ENCODE assay signal across 22 cellular contexts in genomic region chr5:1838013-1838412, GRCh38. TPM values are rescaled to one million over a fixed set of nuclear protein-coding genes. Genes with fewer than 3 reads are reported as not detected.
DNase-seq lines count a peak whose midpoint lies in the region; ATAC-seq, FAIRE-seq and TF ChIP-seq lines count a peak whose summit lies in the region.
"Had no signal": no experiment of that assay in that cellular context is flagged by ENCODE, and none has a peak within 500 bp of the region (broad histone marks: within the 10 kb centered on the region; RNA-seq: fewer than 3 reads in every experiment).

No MANE protein-coding gene starts in this region.

- H3K9me1 ChIP-seq in IMR-90 (ENCODE audit: insufficient read depth, low read length) (no peaks in the 10 kb centered on the region), K562 (ENCODE audit: control insufficient read depth, insufficient read depth, low read length) (no peaks in the 10 kb centered on the region)

- ATAC-seq in IMR-90 (ENCODE audit: low read depth) (no peak), K562 (no peak), HepG2 (peak; percentile 5; the same call in 2 of the 3 replicates), GM21381 (IDR thresholded peaks at IDR 0.05; ENCODE audit: unreplicated experiment) (no peak)
- no peak for ATAC-seq in stimulated activated naive B cell treated with anti-CD40 and anti-IgM and Interleukin-4, amounts not matched to agents 10 μg/mL and 1 μg/mL and 100 μg/mL, for 72 hours (replicated peaks)

- DNase-seq in IMR-90: no peak
- DNase-seq in K562 (ENCODE audit: extremely low read depth in 1 of 4, low spot score in 3 of 4): no peak
- DNase-seq in HepG2 (ENCODE audit: low spot score): no peak
- DNase-seq in spleen: peak; percentile 41
- no peak for DNase-seq in NOMO-1 treated with DMSO at 0.1 percent for 48 hours (lab: John Stamatoyannopoulos, UW; ENCODE audit: unreplicated experiment)
- no peak for DNase-seq in stimulated activated naive B cell treated with anti-CD40 and anti-IgM and Interleukin-4, amounts not matched to agents 10 μg/mL and 1 μg/mL and 100 μg/mL, for 72 hours
- DNase-seq: ACHN; AML-193; CD4-positive, alpha-beta memory T cell; DMS153; DMS79; GDM1; GOT3; H9; KBM-7 had no signal

- POLR2A ChIA-PET in IMR-90 (lab: Charles Lee; ENCODE audit: unreplicated experiment): no interaction called here
- POLR2A ChIA-PET in K562 (lab: Yijun Ruan, JAX): interaction anchor here (0.6 kb wide), 1 partner anchor 90 kb away, joined by 3 read pairs; no protein-coding TSS in a partner anchor
- POLR2A ChIA-PET in HepG2 (lab: Yijun Ruan, JAX): interaction anchor here (1.1 kb wide), 1 partner anchor 37 kb away, joined by 3 read pairs; no protein-coding TSS in a partner anchor

- H3K4me3 ChIP-seq in IMR-90 (ENCODE audit: insufficient read depth, low read depth, low read length) (no peak overlapping the region), K562 (no peak overlapping the region), HepG2 (replicated peaks in 1 of 3; ENCODE audit: insufficient read depth in 1 of 3, low read depth in 2 of 3, low read length in 3 of 3) (no peak overlapping the region), spleen (no peak overlapping the region)

- peaks cover 29 to 30% of the 10 kb centered on the region in 2 donors for H3K27me3 Mint-ChIP-seq in stimulated activated naive B cell treated with anti-CD40 and anti-IgM and Interleukin-4, amounts not matched to agents 10 μg/mL and 1 μg/mL and 100 μg/mL, for 72 hours

- FAIRE-seq in K562 (lab: Jason Lieb, UNC) (no peak), HepG2 (lab: Jason Lieb, UNC) (no peak)
- FAIRE-seq: A204.1, GM12892, GM18507 had no signal

- no peak overlapping the region for H3K4ac ChIP-seq in IMR-90 (ENCODE audit: low read depth, low read length)

- H3K9ac ChIP-seq in IMR-90 (ENCODE audit: low read depth, low read length): no peak overlapping the region
- H3K9ac ChIP-seq in K562 (ENCODE audit: insufficient read depth in 1 of 2, low read depth in 2 of 2, low read length in 2 of 2): no peak overlapping the region
- no peak overlapping the region for H3K9ac ChIP-seq in HepG2 (ENCODE audit: insufficient read depth, low read depth, low read length)

- no peaks in the 10 kb centered on the region for H3K9me3 ChIP-seq in IMR-90 (ENCODE audit: control insufficient read depth, insufficient read depth, low read length)
- no peaks in the 10 kb centered on the region for H3K9me3 ChIP-seq in K562 (replicated peaks; ENCODE audit: control insufficient read depth, insufficient read depth, low read depth, low read length)
- H3K9me3 ChIP-seq in HepG2 (ENCODE audit: low read length): no peaks in the 10 kb centered on the region
- H3K9me3 ChIP-seq in spleen: no peaks in the 10 kb centered on the region

- in situ Hi-C loops in IMR-90 (cut with MboI; ENCODE audit: low sequenced_read_pairs) (no loop called here), K562 (cut with MboI) (no loop called here), HepG2 (cut with HindIII; ENCODE audit: extremely low pct_ligation_motif_present, low pct_unique_long_range_greater_than_20kb) (no loop called here)

- CTCF ChIA-PET in IMR-90 (lab: Yijun Ruan, JAX): no interaction called here
- CTCF ChIA-PET in K562 (lab: Yijun Ruan, JAX; ENCODE audit: low intra/inter-chr PET ratio): no interaction called here
- CTCF ChIA-PET in HepG2 (lab: Yijun Ruan, JAX; ENCODE audit: low intra/inter-chr PET ratio, low total read pairs): no interaction called here

- TF ChIP-seq EP300 in K562 (IDR thresholded peaks at IDR 0.05; ENCODE audit: low read length) (no peak), HepG2 (IDR thresholded peaks at IDR 0.05; ENCODE audit: low read depth in 2 of 2, low read length in 2 of 2) (no peak), HepG2 (CRISPR knock-in tag; IDR thresholded peaks at IDR 0.05; ENCODE audit: borderline replicate concordance) (no peak)

- no peak overlapping the region for H3K27ac Mint-ChIP-seq in stimulated activated naive B cell treated with anti-CD40 and anti-IgM and Interleukin-4, amounts not matched to agents 10 μg/mL and 1 μg/mL and 100 μg/mL, for 72 hours
- H3K27ac Mint-ChIP-seq: CD14-positive monocyte; CD4-positive, alpha-beta memory T cell; H9 had no signal

- TF ChIP-seq POLR2A in IMR-90 (IDR thresholded peaks at IDR 0.05; ENCODE audit: low read depth, low read length): no peak
- TF ChIP-seq POLR2A in K562 (conservative IDR thresholded peaks at IDR 0.05): no peak
- no peak for TF ChIP-seq POLR2A in HepG2 (IDR thresholded peaks at IDR 0.05; ENCODE audit: insufficient read depth in 1 of 2, low read depth in 2 of 2, low read length in 2 of 2)
- no peak for TF ChIP-seq POLR2A in spleen (IDR thresholded peaks at IDR 0.05)

- H3K27me3 ChIP-seq in IMR-90 (ENCODE audit: control insufficient read depth, insufficient read depth, low read length): peaks cover 60% of the 10 kb centered on the region
- H3K27me3 ChIP-seq in K562 (ENCODE audit: control insufficient read depth in 2 of 2, insufficient read depth in 2 of 2, low read length in 2 of 2): peaks cover 80 to 88% of the 10 kb centered on the region in 2 experiments
- H3K27me3 ChIP-seq in HepG2 (ENCODE audit: control insufficient read depth in 1 of 2, insufficient read depth in 2 of 2, low read length in 2 of 2): peaks cover 5 to 74% of the 10 kb centered on the region in 2 experiments; a peak in 4 of 5 replicates
- peaks cover 3 to 87% (median 18%) of the 10 kb centered on the region in 7 donors for H3K27me3 ChIP-seq in spleen (replicated peaks in 1 of 7)

- no peaks in the 10 kb centered on the region for H3K36me3 ChIP-seq in IMR-90 (ENCODE audit: control insufficient read depth, insufficient read depth, low read length)
- H3K36me3 ChIP-seq in K562 (ENCODE audit: control insufficient read depth, insufficient read depth, low read length): no peaks in the 10 kb centered on the region
- no peaks in the 10 kb centered on the region for H3K36me3 ChIP-seq in HepG2 (replicated peaks in 1 of 2; ENCODE audit: control insufficient read depth in 1 of 2, insufficient read depth in 2 of 2, low read length in 2 of 2)
- no peaks in the 10 kb centered on the region for H3K36me3 ChIP-seq in spleen

- H3K18ac ChIP-seq in IMR-90 (ENCODE audit: low read depth, low read length): no peak overlapping the region

- intact Hi-C loops in IMR-90 (cut with micrococcal nuclease) (no loop called here), K562 (cut with micrococcal nuclease) (no loop called here), HepG2 (cut with micrococcal nuclease; ENCODE audit: unreplicated experiment) (no loop called here), spleen (cut with DNase I; ENCODE audit: low total_unique reads) (no loop called here)

- no peak overlapping the region for H3K23ac ChIP-seq in IMR-90 (ENCODE audit: low read depth, low read length)

- H3K4me1 ChIP-seq in IMR-90 (ENCODE audit: control insufficient read depth, insufficient read depth, low read length) (no peaks in the 10 kb centered on the region), K562 (replicated peaks in 1 of 2; ENCODE audit: control insufficient read depth in 2 of 2, insufficient read depth in 2 of 2, low read length in 2 of 2) (peaks cover 0 to 23% of the 10 kb centered on the region in 2 experiments; a peak in 2 of 5 replicates), HepG2 (ENCODE audit: insufficient read depth, low read length) (peaks cover 19% of the 10 kb centered on the region), spleen (no peaks in the 10 kb centered on the region)

- H4K5ac ChIP-seq in IMR-90 (ENCODE audit: low read depth, low read length): no peak overlapping the region

- no peaks in the 10 kb centered on the region for H4K20me1 ChIP-seq in IMR-90 (ENCODE audit: insufficient read depth, low read length)
- H4K20me1 ChIP-seq in K562 (replicated peaks; ENCODE audit: control insufficient read depth, insufficient read depth, low read length): peaks cover 33% of the 10 kb centered on the region
- no peaks in the 10 kb centered on the region for H4K20me1 ChIP-seq in HepG2 (ENCODE audit: insufficient read depth, low read length)

- no TSS peak for BruUV-seq in IMR-90 (replicated peaks; lab: Mats Ljungman, UMichigan)
- BruUV-seq in K562 (replicated peaks; lab: Mats Ljungman, UMichigan): no TSS peak
- no TSS peak for BruUV-seq in HepG2 (replicated peaks; lab: Mats Ljungman, UMichigan)

- peak overlapping the region; percentile 58 for H2AFZ ChIP-seq in IMR-90 (replicated peaks; ENCODE audit: low read length, poor library complexity)
- no peak overlapping the region for H2AFZ ChIP-seq in K562 (ENCODE audit: low read depth, low read length)
- no peak overlapping the region for H2AFZ ChIP-seq in HepG2 (ENCODE audit: low read length)

- H3K14ac ChIP-seq in IMR-90 (replicated peaks; ENCODE audit: low read depth, low read length): no peak overlapping the region

- H3K4me2 ChIP-seq in IMR-90 (ENCODE audit: low read depth, low read length): no peak overlapping the region
- H3K4me2 ChIP-seq in K562 (ENCODE audit: insufficient read depth, low read length): no peak overlapping the region
- H3K4me2 ChIP-seq in HepG2 (ENCODE audit: low read depth, low read length): peak overlapping the region; percentile 59

- H2BK15ac ChIP-seq in IMR-90 (ENCODE audit: low read depth, low read length): no peak overlapping the region

- no peaks in the 10 kb centered on the region for H3K4me1 Mint-ChIP-seq in stimulated activated naive B cell treated with anti-CD40 and anti-IgM and Interleukin-4, amounts not matched to agents 10 μg/mL and 1 μg/mL and 100 μg/mL, for 72 hours
- H3K4me1 Mint-ChIP-seq: CD14-positive monocyte had no signal

- no peaks in the 10 kb centered on the region for H3K79me1 ChIP-seq in IMR-90 (ENCODE audit: low read depth in 1 of 2, low read length in 2 of 2)

- no peaks in the 10 kb centered on the region for H3K9me3 Mint-ChIP-seq in stimulated activated naive B cell treated with anti-CD40 and anti-IgM and Interleukin-4, amounts not matched to agents 10 μg/mL and 1 μg/mL and 100 μg/mL, for 72 hours
- H3K9me3 Mint-ChIP-seq: CD14-positive monocyte; CD4-positive, alpha-beta memory T cell; H9 had no signal

- H3K36me3 Mint-ChIP-seq in stimulated activated naive B cell treated with anti-CD40 and anti-IgM and Interleukin-4, amounts not matched to agents 10 μg/mL and 1 μg/mL and 100 μg/mL, for 72 hours: no peaks in the 10 kb centered on the region
- H3K36me3 Mint-ChIP-seq: CD14-positive monocyte; CD4-positive, alpha-beta memory T cell had no signal

- H3K79me2 ChIP-seq in K562 (ENCODE audit: control insufficient read depth, insufficient read depth, low read length) (no peaks in the 10 kb centered on the region), HepG2 (ENCODE audit: insufficient read depth, low read length) (no peaks in the 10 kb centered on the region)

- dilution Hi-C loops in IMR-90 (cut with HindIII; ENCODE audit: low sequenced_read_pairs, unreplicated experiment): no loop called here

- H3K4me3 Mint-ChIP-seq in stimulated activated naive B cell treated with anti-CD40 and anti-IgM and Interleukin-4, amounts not matched to agents 10 μg/mL and 1 μg/mL and 100 μg/mL, for 72 hours: no peak overlapping the region
- H3K4me3 Mint-ChIP-seq: CD14-positive monocyte; CD4-positive, alpha-beta memory T cell; H9 had no signal

- 56% methylated on average over 4 of the region's 9 CpGs; no CpG with 5 or more reads in 1 of the 2 experiments for WGBS in IMR-90 (ENCODE audit: extremely low coverage in 2 of 2, insufficient read length in 1 of 2), 2 experiments
- WGBS in K562 (ENCODE audit: insufficient coverage, low coverage, missing lambda C conversion rate): 12% methylated on average over 9 of the region's 9 CpGs
- 49% methylated on average over 8 of the region's 9 CpGs for WGBS in HepG2 (ENCODE audit: low lambda C conversion rate)
- 72 to 87% (median 78%) methylated on average over 7 to 9 of the region's 9 CpGs for WGBS in spleen, 5 donors

- no peak overlapping the region for H2BK5ac ChIP-seq in IMR-90 (ENCODE audit: low read depth, low read length, poor library complexity, severe bottlenecking)

- no peak overlapping the region for H3K27ac ChIP-seq in IMR-90 (ENCODE audit: insufficient read depth, low read length)
- no peak overlapping the region for H3K27ac ChIP-seq in K562 (ENCODE audit: extremely low read depth, low read depth, low read length)
- no peak overlapping the region for H3K27ac ChIP-seq in HepG2 (ENCODE audit: extremely low read length, insufficient read depth, low read length)
- no peak overlapping the region for H3K27ac ChIP-seq in spleen

- H2BK120ac ChIP-seq in IMR-90 (ENCODE audit: low read depth, low read length): no peak overlapping the region

- TF ChIP-seq CTCF in IMR-90 (conservative IDR thresholded peaks at IDR 0.05; ENCODE audit: low read depth, low read length) (no peak), K562 (IDR thresholded peaks at IDR 0.05 in 2 of 3, conservative IDR thresholded peaks at IDR 0.05 in 1 of 3; ENCODE audit: insufficient read depth in 2 of 3, low read depth in 1 of 3, low read length in 3 of 3) (no peak), HepG2 (CRISPR knock-in tag; IDR thresholded peaks at IDR 0.05) (no peak), spleen (IDR thresholded peaks at IDR 0.05 in 8 of 11, conservative IDR thresholded peaks at IDR 0.05 in 3 of 11) (no peak)

- H2AK9ac ChIP-seq in IMR-90 (replicated peaks; ENCODE audit: low read depth, low read length, poor library complexity): no peak overlapping the region

- H4K8ac ChIP-seq in IMR-90 (ENCODE audit: low read depth in 2 of 2, low read length in 2 of 2): no peak overlapping the region

- no peak overlapping the region for H3K56ac ChIP-seq in IMR-90 (ENCODE audit: extremely low read depth, insufficient read depth, low read length)

- TF ChIP-seq RAD21 in IMR-90 (IDR thresholded peaks at IDR 0.05; ENCODE audit: low read length) (no peak), K562 (CRISPR knock-in tag; conservative IDR thresholded peaks at IDR 0.05 in 1 of 2, IDR thresholded peaks at IDR 0.05 in 1 of 2) (no peak), HepG2 (CRISPR knock-in tag; IDR thresholded peaks at IDR 0.05) (no peak)

- H4K91ac ChIP-seq in IMR-90 (ENCODE audit: insufficient read depth, low read depth, low read length): no peak overlapping the region

- no peak overlapping the region for H2BK20ac ChIP-seq in IMR-90 (ENCODE audit: low read depth, low read length)

- no peak overlapping the region for H2AK5ac ChIP-seq in IMR-90 (ENCODE audit: low read depth, low read length)

RNA-seq across cellular contexts. Expression of gene NDUFS6, which starts 36.8 kb away (rescaled TPM):
- total RNA-seq in IMR-90 (2012; rRNA removed): 10.4 and 26.9 TPM in 2 replicates
- polyA plus RNA-seq in IMR-90 (2012; rRNA removed): 69.0 and 119 TPM in 2 replicates
- 70.7 and 121 TPM in 2 replicates for polyA plus RNA-seq in IMR-90 (2012; cell fraction: cytosol; rRNA removed)
- 19.3 and 45.4 TPM in 2 replicates for polyA plus RNA-seq in IMR-90 (2012; cell fraction: nucleus; rRNA removed; ENCODE audit: low replicate concordance)
- 19.2 and 34.5 TPM in 2 replicates for total RNA-seq in K562 (2011; cell fraction: chromatin; rRNA removed; ENCODE audit: low replicate concordance)
- 50.4 and 58.7 TPM in 2 replicates for total RNA-seq in K562 (2011; cell fraction: nucleolus; rRNA removed)
- total RNA-seq in K562 (2011; cell fraction: nucleoplasm; rRNA removed): 40.3 and 48.3 TPM in 2 replicates
- 187 and 258 TPM in 2 replicates for total RNA-seq in K562 (2014; rRNA removed)
- total RNA-seq in K562 (2014; rRNA removed; fragmentation: Illumina TruSeq; extraction: Trizol): 61.1 and 77.0 TPM in 2 replicates
- 154 and 169 TPM in 2 replicates for total RNA-seq in K562 (2015; rRNA removed; fragmentation: Illumina TruSeq; extraction: Trizol)
- 97.2 and 104 TPM in 2 replicates for total RNA-seq in K562 (2021)
- 52.7 and 54.7 TPM in 2 replicates for polyA plus RNA-seq in K562 (2011; rRNA removed)
- 172 and 193 TPM in 2 replicates for polyA plus RNA-seq in K562 (2011; cell fraction: cytosol; rRNA removed)
- polyA plus RNA-seq in K562 (2011; cell fraction: nucleus; rRNA removed): 53.4 and 60.6 TPM in 2 replicates
- polyA plus RNA-seq in K562 (2012): 123 and 325 TPM in 2 replicates
- 73.1 and 114 TPM in 2 replicates for polyA plus RNA-seq in K562 (2014; fragmentation: Illumina TruSeq; extraction: Trizol)
- polyA plus RNA-seq in K562 (2014; fragmentation: Nextera tagmentation; extraction: Ambion mirVana): 10 to 100 TPM; 36.1 to 67.5 TPM
- polyA plus RNA-seq in K562 (2014; rRNA removed): 238 and 291 TPM in 2 replicates
- 23.4 and 29.5 TPM in 2 replicates for polyA minus RNA-seq in K562 (2011; rRNA and poly(A)+ RNA removed)
- polyA minus RNA-seq in K562 (2011; cell fraction: cytosol; rRNA and poly(A)+ RNA removed): 51.9 and 68.1 TPM in 2 replicates
- 27.2 and 41.0 TPM in 2 replicates for polyA minus RNA-seq in K562 (2011; cell fraction: nucleus; rRNA and poly(A)+ RNA removed)
- total RNA-seq in HepG2 (2016; rRNA removed; fragmentation: Illumina TruSeq; extraction: Trizol): 50.4 and 63.7 TPM in 2 replicates
- total RNA-seq in HepG2 (2016; cell fraction: cytosol; rRNA removed; fragmentation: Illumina TruSeq; extraction: Trizol; ENCODE audit: low read depth): 15.2 and 15.4 TPM in 2 replicates
- 53.0 and 63.5 TPM in 2 replicates for total RNA-seq in HepG2 (2016; cell fraction: insoluble cytoplasmic fraction; rRNA removed; fragmentation: Illumina TruSeq; extraction: Trizol)
- 25.8 and 27.4 TPM in 2 replicates for total RNA-seq in HepG2 (2016; cell fraction: membrane; rRNA removed; fragmentation: Illumina TruSeq; extraction: Trizol)
- total RNA-seq in HepG2 (2016; cell fraction: nucleus; rRNA removed; fragmentation: Illumina TruSeq; extraction: Trizol): 17.5 and 20.2 TPM in 2 replicates
- 22.2 and 23.7 TPM in 2 replicates for polyA plus RNA-seq in HepG2 (2011; rRNA removed)
- 72.6 and 97.8 TPM in 2 replicates for polyA plus RNA-seq in HepG2 (2011; cell fraction: cytosol; rRNA removed)
- 21.7 and 33.4 TPM in 2 replicates for polyA plus RNA-seq in HepG2 (2011; cell fraction: nucleus; rRNA removed)
- 46.4 and 50.3 TPM in 2 replicates for polyA plus RNA-seq in HepG2 (2012)
- 27.6 and 35.6 TPM in 2 replicates for polyA plus RNA-seq in HepG2 (2016; cell fraction: cytosol; fragmentation: Illumina TruSeq; extraction: Trizol; ENCODE audit: low read depth)
- polyA plus RNA-seq in HepG2 (2016; cell fraction: insoluble cytoplasmic fraction; fragmentation: Illumina TruSeq; extraction: Trizol; ENCODE audit: low read depth): 110 and 131 TPM in 2 replicates
- 36.7 and 40.8 TPM in 2 replicates for polyA plus RNA-seq in HepG2 (2016; cell fraction: membrane; fragmentation: Illumina TruSeq; extraction: Trizol; ENCODE audit: low read depth)
- polyA plus RNA-seq in HepG2 (2016; cell fraction: nucleus; fragmentation: Illumina TruSeq; extraction: Trizol; ENCODE audit: insufficient read depth, low read depth): 54.4 and 56.6 TPM in 2 replicates
- polyA minus RNA-seq in HepG2 (2011; rRNA and poly(A)+ RNA removed; ENCODE audit: low replicate concordance): 9.7 and 41.7 TPM in 2 replicates
- 11.4 and 22.6 TPM in 2 replicates for polyA minus RNA-seq in HepG2 (2011; cell fraction: cytosol; rRNA and poly(A)+ RNA removed)
- 8.5 and 11.5 TPM in 2 replicates for polyA minus RNA-seq in HepG2 (2011; cell fraction: nucleus; rRNA and poly(A)+ RNA removed)
- 10 to 100 TPM; 18.2 to 38.4 (median 25.1) TPM for total RNA-seq in spleen
- polyA plus RNA-seq in spleen: 10 to 100 TPM; 36.7 to 74.2 (median 49.3) TPM

RNA-seq across cellular contexts. Expression of gene MRPL36, which starts 38.4 kb away (rescaled TPM):
- 63.9 and 85.9 TPM in 2 replicates for total RNA-seq in IMR-90 (2012; rRNA removed)
- 103 and 134 TPM in 2 replicates for polyA plus RNA-seq in IMR-90 (2012; rRNA removed)
- 101 and 125 TPM in 2 replicates for polyA plus RNA-seq in IMR-90 (2012; cell fraction: cytosol; rRNA removed)
- polyA plus RNA-seq in IMR-90 (2012; cell fraction: nucleus; rRNA removed; ENCODE audit: low replicate concordance): 35.7 and 44.4 TPM in 2 replicates
- 26.7 and 58.3 TPM in 2 replicates for total RNA-seq in K562 (2011; cell fraction: chromatin; rRNA removed; ENCODE audit: low replicate concordance)
- 61.8 and 76.9 TPM in 2 replicates for total RNA-seq in K562 (2011; cell fraction: nucleolus; rRNA removed)
- 52.0 and 86.6 TPM in 2 replicates for total RNA-seq in K562 (2011; cell fraction: nucleoplasm; rRNA removed)
- total RNA-seq in K562 (2014; rRNA removed): 120 and 124 TPM in 2 replicates
- 78.3 and 79.2 TPM in 2 replicates for total RNA-seq in K562 (2014; rRNA removed; fragmentation: Illumina TruSeq; extraction: Trizol)
- 98.6 and 111 TPM in 2 replicates for total RNA-seq in K562 (2015; rRNA removed; fragmentation: Illumina TruSeq; extraction: Trizol)
- total RNA-seq in K562 (2021): 99.7 and 108 TPM in 2 replicates
- 126 and 153 TPM in 2 replicates for polyA plus RNA-seq in K562 (2011; rRNA removed)
- polyA plus RNA-seq in K562 (2011; cell fraction: cytosol; rRNA removed): 98.6 and 153 TPM in 2 replicates
- polyA plus RNA-seq in K562 (2011; cell fraction: nucleus; rRNA removed): 99.5 and 103 TPM in 2 replicates
- 83.2 and 123 TPM in 2 replicates for polyA plus RNA-seq in K562 (2012)
- polyA plus RNA-seq in K562 (2014; fragmentation: Illumina TruSeq; extraction: Trizol): 120 and 123 TPM in 2 replicates
- polyA plus RNA-seq in K562 (2014; fragmentation: Nextera tagmentation; extraction: Ambion mirVana): 100 to 1,000 TPM; 550 to 557 TPM
- 184 and 199 TPM in 2 replicates for polyA plus RNA-seq in K562 (2014; rRNA removed)
- 53.5 and 58.0 TPM in 2 replicates for polyA minus RNA-seq in K562 (2011; rRNA and poly(A)+ RNA removed)
- 31.9 and 33.4 TPM in 2 replicates for polyA minus RNA-seq in K562 (2011; cell fraction: cytosol; rRNA and poly(A)+ RNA removed)
- polyA minus RNA-seq in K562 (2011; cell fraction: nucleus; rRNA and poly(A)+ RNA removed): 37.2 and 53.5 TPM in 2 replicates
- 113 and 135 TPM in 2 replicates for total RNA-seq in HepG2 (2016; rRNA removed; fragmentation: Illumina TruSeq; extraction: Trizol)
- total RNA-seq in HepG2 (2016; cell fraction: cytosol; rRNA removed; fragmentation: Illumina TruSeq; extraction: Trizol; ENCODE audit: low read depth): 108 and 113 TPM in 2 replicates
- total RNA-seq in HepG2 (2016; cell fraction: insoluble cytoplasmic fraction; rRNA removed; fragmentation: Illumina TruSeq; extraction: Trizol): 108 and 154 TPM in 2 replicates
- 76.0 and 81.1 TPM in 2 replicates for total RNA-seq in HepG2 (2016; cell fraction: membrane; rRNA removed; fragmentation: Illumina TruSeq; extraction: Trizol)
- total RNA-seq in HepG2 (2016; cell fraction: nucleus; rRNA removed; fragmentation: Illumina TruSeq; extraction: Trizol): 37.1 and 47.0 TPM in 2 replicates
- polyA plus RNA-seq in HepG2 (2011; rRNA removed): 70.5 and 71.3 TPM in 2 replicates
- 65.9 and 74.3 TPM in 2 replicates for polyA plus RNA-seq in HepG2 (2011; cell fraction: cytosol; rRNA removed)
- 25.2 and 29.0 TPM in 2 replicates for polyA plus RNA-seq in HepG2 (2011; cell fraction: nucleus; rRNA removed)
- 59.1 and 65.6 TPM in 2 replicates for polyA plus RNA-seq in HepG2 (2012)
- 88.2 and 98.8 TPM in 2 replicates for polyA plus RNA-seq in HepG2 (2016; cell fraction: cytosol; fragmentation: Illumina TruSeq; extraction: Trizol; ENCODE audit: low read depth)
- polyA plus RNA-seq in HepG2 (2016; cell fraction: insoluble cytoplasmic fraction; fragmentation: Illumina TruSeq; extraction: Trizol; ENCODE audit: low read depth): 150 and 160 TPM in 2 replicates
- 60.1 and 66.8 TPM in 2 replicates for polyA plus RNA-seq in HepG2 (2016; cell fraction: membrane; fragmentation: Illumina TruSeq; extraction: Trizol; ENCODE audit: low read depth)
- polyA plus RNA-seq in HepG2 (2016; cell fraction: nucleus; fragmentation: Illumina TruSeq; extraction: Trizol; ENCODE audit: insufficient read depth, low read depth): 65.9 and 77.9 TPM in 2 replicates
- polyA minus RNA-seq in HepG2 (2011; rRNA and poly(A)+ RNA removed; ENCODE audit: low replicate concordance): 30.3 and 163 TPM in 2 replicates
- 21.5 and 22.2 TPM in 2 replicates for polyA minus RNA-seq in HepG2 (2011; cell fraction: cytosol; rRNA and poly(A)+ RNA removed)
- 21.4 and 25.5 TPM in 2 replicates for polyA minus RNA-seq in HepG2 (2011; cell fraction: nucleus; rRNA and poly(A)+ RNA removed)
- total RNA-seq in spleen: 10 to 100 TPM; 20.3 to 45.0 (median 22.0) TPM
- 10 to 100 TPM; 59.3 to 77.3 (median 66.2) TPM for polyA plus RNA-seq in spleen

RNA-seq across cellular contexts. Expression of gene IRX4, which starts 44.7 kb away (rescaled TPM):
- total RNA-seq in IMR-90 (2012; rRNA removed) (not detected in 2 replicates), K562 (2014; rRNA removed) (not detected in 2 replicates), K562 (2014; rRNA removed; fragmentation: Illumina TruSeq; extraction: Trizol) (not detected in 2 replicates), K562 (2015; rRNA removed; fragmentation: Illumina TruSeq; extraction: Trizol) (not detected in 2 replicates), K562 (2021) (not detected in 2 replicates), HepG2 (2016; rRNA removed; fragmentation: Illumina TruSeq; extraction: Trizol) (not detected in 2 replicates), spleen (not detected)
- polyA plus RNA-seq in IMR-90 (2012; rRNA removed) (not detected in 2 replicates), K562 (2011; rRNA removed) (not detected in 2 replicates), K562 (2014; fragmentation: Illumina TruSeq; extraction: Trizol) (not detected in 2 replicates), K562 (2014; fragmentation: Nextera tagmentation; extraction: Ambion mirVana) (not detected), K562 (2014; rRNA removed) (not detected in 2 replicates), HepG2 (2011; rRNA removed) (not detected in 2 replicates), spleen (under 1 TPM in 1 of 3 donors, not detected in 2; 0.05 TPM)
- 0.04 and 0.07 TPM in 2 replicates for polyA plus RNA-seq in IMR-90 (2012; cell fraction: cytosol; rRNA removed)
- polyA plus RNA-seq in IMR-90 (2012; cell fraction: nucleus; rRNA removed; ENCODE audit: low replicate concordance): 0.18 and 0.25 TPM in 2 replicates
- 0.21 TPM in 1 of 2 replicates, not detected in the other for total RNA-seq in K562 (2011; cell fraction: chromatin; rRNA removed; ENCODE audit: low replicate concordance)
- total RNA-seq in K562 (2011; cell fraction: nucleolus; rRNA removed): not detected in 2 replicates
- total RNA-seq in K562 (2011; cell fraction: nucleoplasm; rRNA removed): not detected in 2 replicates
- polyA plus RNA-seq in K562 (2011; cell fraction: cytosol; rRNA removed): not detected in 2 replicates
- 0.10 TPM in 1 of 2 replicates, not detected in the other for polyA plus RNA-seq in K562 (2011; cell fraction: nucleus; rRNA removed)
- 0.11 TPM in 1 of 2 replicates, not detected in the other for polyA plus RNA-seq in K562 (2012)
- not detected in 2 replicates for polyA minus RNA-seq in K562 (2011; rRNA and poly(A)+ RNA removed)
- polyA minus RNA-seq in K562 (2011; cell fraction: cytosol; rRNA and poly(A)+ RNA removed): not detected in 2 replicates
- 0.11 TPM in 1 of 2 replicates, not detected in the other for polyA minus RNA-seq in K562 (2011; cell fraction: nucleus; rRNA and poly(A)+ RNA removed)
- not detected in 2 replicates for total RNA-seq in HepG2 (2016; cell fraction: cytosol; rRNA removed; fragmentation: Illumina TruSeq; extraction: Trizol; ENCODE audit: low read depth)
- not detected in 2 replicates for total RNA-seq in HepG2 (2016; cell fraction: insoluble cytoplasmic fraction; rRNA removed; fragmentation: Illumina TruSeq; extraction: Trizol)
- not detected in 2 replicates for total RNA-seq in HepG2 (2016; cell fraction: membrane; rRNA removed; fragmentation: Illumina TruSeq; extraction: Trizol)
- not detected in 2 replicates for total RNA-seq in HepG2 (2016; cell fraction: nucleus; rRNA removed; fragmentation: Illumina TruSeq; extraction: Trizol)
- polyA plus RNA-seq in HepG2 (2011; cell fraction: cytosol; rRNA removed): not detected in 2 replicates
- polyA plus RNA-seq in HepG2 (2011; cell fraction: nucleus; rRNA removed): not detected in 2 replicates
- not detected in 2 replicates for polyA plus RNA-seq in HepG2 (2012)
- polyA plus RNA-seq in HepG2 (2016; cell fraction: cytosol; fragmentation: Illumina TruSeq; extraction: Trizol; ENCODE audit: low read depth): not detected in 2 replicates
- polyA plus RNA-seq in HepG2 (2016; cell fraction: insoluble cytoplasmic fraction; fragmentation: Illumina TruSeq; extraction: Trizol; ENCODE audit: low read depth): not detected in 2 replicates
- not detected in 2 replicates for polyA plus RNA-seq in HepG2 (2016; cell fraction: membrane; fragmentation: Illumina TruSeq; extraction: Trizol; ENCODE audit: low read depth)
- not detected in 2 replicates for polyA plus RNA-seq in HepG2 (2016; cell fraction: nucleus; fragmentation: Illumina TruSeq; extraction: Trizol; ENCODE audit: insufficient read depth, low read depth)
- 0.09 TPM in 1 of 2 replicates, not detected in the other for polyA minus RNA-seq in HepG2 (2011; rRNA and poly(A)+ RNA removed; ENCODE audit: low replicate concordance)
- not detected in 2 replicates for polyA minus RNA-seq in HepG2 (2011; cell fraction: cytosol; rRNA and poly(A)+ RNA removed)
- polyA minus RNA-seq in HepG2 (2011; cell fraction: nucleus; rRNA and poly(A)+ RNA removed): not detected in 2 replicates
- total RNA-seq: CD4-positive, alpha-beta memory T cell; HT-29 had no signal
- polyA plus RNA-seq: BJ; CD14-positive monocyte; CD4-positive, alpha-beta memory T cell had no signal
